Comparison of ENCODE assay signal across 22 cellular contexts in the genomic region with DNA sequence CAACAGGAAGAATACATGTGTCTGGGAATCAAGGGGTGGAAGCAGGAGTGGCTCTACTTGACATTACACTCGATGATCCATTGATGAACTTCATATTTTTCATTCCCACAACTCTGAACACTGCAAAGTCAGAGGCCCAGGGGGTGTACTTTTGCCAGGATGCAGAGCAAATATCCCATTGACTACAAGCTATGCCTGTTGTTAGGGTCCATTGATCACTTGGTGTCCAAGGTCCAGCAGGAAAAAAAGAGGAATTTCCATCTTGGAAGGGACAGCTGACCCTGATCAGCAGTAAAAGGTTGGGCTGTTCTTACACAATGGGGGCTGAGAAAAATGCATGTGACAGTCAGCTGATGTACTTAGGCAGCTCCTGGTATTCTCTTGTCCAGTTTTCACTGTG.
"Had no signal": no experiment of that assay in that cellular context is flagged by ENCODE, and none has a peak within 500 bp of the region (broad histone marks: within the 10 kb centered on the region; RNA-seq: fewer than 3 reads in every experiment).

No MANE protein-coding gene starts in this region.

- H3K9me3 ChIP-seq: colonic mucosa, esophagus squamous epithelium, gastrocnemius medialis, heart right ventricle, left lung, lower lobe of right lung, mucosa of descending colon had no signal

- ATAC-seq: effector memory CD8-positive, alpha-beta T cell; gastrocnemius medialis; heart right ventricle; left cardiac atrium; left lung; left ventricle myocardium superior; lower lobe of right lung; mucosa of descending colon had no signal

- DNase-seq: colonic mucosa; cortex of kidney; effector CD8-positive, alpha-beta T cell; effector memory CD8-positive, alpha-beta T cell; endodermal cell; esophagus squamous epithelium; foreskin fibroblast; foreskin melanocyte; gastrocnemius medialis; glutamatergic neuron; head of caudate nucleus; heart right ventricle; hippocampal formation; left cardiac atrium; left lung; left ventricle myocardium superior; lower lobe of right lung; mesenchymal stem cell; mucosa of descending colon had no signal

- H3K27ac ChIP-seq: colonic mucosa, epithelial cell of prostate, esophagus squamous epithelium, gastrocnemius medialis, heart right ventricle, left lung, lower lobe of right lung had no signal

- H3K27me3 ChIP-seq: colonic mucosa, esophagus squamous epithelium, gastrocnemius medialis, heart right ventricle, left lung had no signal

- H3K4me3 ChIP-seq: colonic mucosa, esophagus squamous epithelium, gastrocnemius medialis, heart right ventricle, left lung, lower lobe of right lung, mucosa of descending colon had no signal

- H3K36me3 ChIP-seq: colonic mucosa, esophagus squamous epithelium, gastrocnemius medialis, heart right ventricle, left lung, lower lobe of right lung had no signal

- FAIRE-seq: endometrium, islet of Langerhans had no signal

- H3K4me1 ChIP-seq: colonic mucosa, esophagus squamous epithelium, gastrocnemius medialis, heart right ventricle, left lung, lower lobe of right lung had no signal
